In the genomic region with DNA sequence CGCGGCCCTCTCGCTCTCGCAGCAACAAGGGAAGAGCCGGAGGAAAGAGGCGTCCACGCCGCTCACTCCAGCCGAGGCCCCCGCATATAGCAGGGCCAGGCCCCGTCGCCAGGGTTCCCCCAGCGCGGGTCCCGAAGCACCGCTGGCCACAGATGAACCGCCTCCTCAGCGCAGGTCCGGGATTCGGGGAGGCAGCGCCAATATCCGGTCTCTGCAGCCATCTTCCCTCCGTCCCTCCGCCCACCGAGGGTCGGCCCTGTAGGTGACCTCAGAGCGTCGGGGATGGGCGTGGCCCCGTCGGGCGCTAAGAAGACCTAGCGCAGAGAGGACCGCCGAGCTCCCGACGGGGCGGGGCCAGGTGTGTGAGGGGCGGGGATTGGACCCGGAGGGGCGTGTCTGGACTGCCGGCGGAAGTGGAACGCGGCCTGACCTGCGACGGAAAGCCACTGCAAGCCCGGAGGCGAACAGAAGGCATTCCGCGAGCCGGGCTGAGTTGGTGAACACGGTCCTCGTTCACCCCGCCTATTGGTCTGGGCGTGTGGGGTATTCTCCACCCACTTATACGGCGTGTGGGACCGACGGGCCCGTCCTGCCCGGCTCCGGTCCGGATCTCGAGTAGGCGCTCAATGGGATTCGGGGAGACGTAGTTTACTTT, we compare ENCODE assay signal across 1 cellular context.
A peak's percentile ranks its signal among the peaks of the same experiment; 100 is the strongest.
TF ChIP-seq lines count a peak whose summit lies in the region.

No MANE protein-coding gene starts in this region.

TF ChIP-seq in HepG2, 621 proteins besides CTCF, POLR2A, EP300 and RAD21 (continued from another document and continues in another):
- TF ChIP-seq, protein P1, sequence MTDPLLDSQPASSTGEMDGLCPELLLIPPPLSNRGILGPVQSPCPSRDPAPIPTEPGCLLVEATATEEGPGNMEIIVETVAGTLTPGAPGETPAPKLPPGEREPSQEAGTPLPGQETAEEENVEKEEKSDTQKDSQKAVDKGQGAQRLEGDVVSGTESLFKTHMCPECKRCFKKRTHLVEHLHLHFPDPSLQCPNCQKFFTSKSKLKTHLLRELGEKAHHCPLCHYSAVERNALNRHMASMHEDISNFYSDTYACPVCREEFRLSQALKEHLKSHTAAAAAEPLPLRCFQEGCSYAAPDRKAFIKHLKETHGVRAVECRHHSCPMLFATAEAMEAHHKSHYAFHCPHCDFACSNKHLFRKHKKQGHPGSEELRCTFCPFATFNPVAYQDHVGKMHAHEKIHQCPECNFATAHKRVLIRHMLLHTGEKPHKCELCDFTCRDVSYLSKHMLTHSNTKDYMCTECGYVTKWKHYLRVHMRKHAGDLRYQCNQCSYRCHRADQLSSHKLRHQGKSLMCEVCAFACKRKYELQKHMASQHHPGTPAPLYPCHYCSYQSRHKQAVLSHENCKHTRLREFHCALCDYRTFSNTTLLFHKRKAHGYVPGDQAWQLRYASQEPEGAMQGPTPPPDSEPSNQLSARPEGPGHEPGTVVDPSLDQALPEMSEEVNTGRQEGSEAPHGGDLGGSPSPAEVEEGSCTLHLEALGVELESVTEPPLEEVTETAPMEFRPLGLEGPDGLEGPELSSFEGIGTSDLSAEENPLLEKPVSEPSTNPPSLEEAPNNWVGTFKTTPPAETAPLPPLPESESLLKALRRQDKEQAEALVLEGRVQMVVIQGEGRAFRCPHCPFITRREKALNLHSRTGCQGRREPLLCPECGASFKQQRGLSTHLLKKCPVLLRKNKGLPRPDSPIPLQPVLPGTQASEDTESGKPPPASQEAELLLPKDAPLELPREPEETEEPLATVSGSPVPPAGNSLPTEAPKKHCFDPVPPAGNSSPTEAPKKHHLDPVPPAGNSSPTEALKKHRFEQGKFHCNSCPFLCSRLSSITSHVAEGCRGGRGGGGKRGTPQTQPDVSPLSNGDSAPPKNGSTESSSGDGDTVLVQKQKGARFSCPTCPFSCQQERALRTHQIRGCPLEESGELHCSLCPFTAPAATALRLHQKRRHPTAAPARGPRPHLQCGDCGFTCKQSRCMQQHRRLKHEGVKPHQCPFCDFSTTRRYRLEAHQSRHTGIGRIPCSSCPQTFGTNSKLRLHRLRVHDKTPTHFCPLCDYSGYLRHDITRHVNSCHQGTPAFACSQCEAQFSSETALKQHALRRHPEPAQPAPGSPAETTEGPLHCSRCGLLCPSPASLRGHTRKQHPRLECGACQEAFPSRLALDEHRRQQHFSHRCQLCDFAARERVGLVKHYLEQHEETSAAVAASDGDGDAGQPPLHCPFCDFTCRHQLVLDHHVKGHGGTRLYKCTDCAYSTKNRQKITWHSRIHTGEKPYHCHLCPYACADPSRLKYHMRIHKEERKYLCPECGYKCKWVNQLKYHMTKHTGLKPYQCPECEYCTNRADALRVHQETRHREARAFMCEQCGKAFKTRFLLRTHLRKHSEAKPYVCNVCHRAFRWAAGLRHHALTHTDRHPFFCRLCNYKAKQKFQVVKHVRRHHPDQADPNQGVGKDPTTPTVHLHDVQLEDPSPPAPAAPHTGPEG (CRISPR knock-in tag; IDR thresholded peaks at IDR 0.05): no peak
- TF ChIP-seq ZNF550 (CRISPR knock-in tag; IDR thresholded peaks at IDR 0.05; ENCODE audit: borderline replicate concordance) (no peak), SRSF1 (optimal IDR thresholded peaks at IDR 0.05; ENCODE audit: low read depth, low read length) (peak; percentile 75), ZNF770 (CRISPR knock-in tag; IDR thresholded peaks at IDR 0.05) (no peak), GZF1 (CRISPR knock-in tag; IDR thresholded peaks at IDR 0.05) (no peak; the same call in none of the 2 replicates), SNAI1 (CRISPR knock-in tag; IDR thresholded peaks at IDR 0.05; ENCODE audit: borderline replicate concordance) (no peak), ZNF646 (CRISPR knock-in tag; IDR thresholded peaks at IDR 0.05) (no peak), GATA4 (IDR thresholded peaks at IDR 0.05; ENCODE audit: borderline replicate concordance, low read depth) (0 out of 2 replicates have a peak, but pooled peaks have one; percentile 65), TAF1 (CRISPR knock-in tag; IDR thresholded peaks at IDR 0.05) (peak; percentile 93), JUN (CRISPR knock-in tag; IDR thresholded peaks at IDR 0.05) (no peak), ZNF280D (CRISPR knock-in tag; IDR thresholded peaks at IDR 0.05) (no peak), THAP11 (CRISPR knock-in tag; IDR thresholded peaks at IDR 0.05) (peak; percentile 71), ZNF33A (CRISPR knock-in tag; IDR thresholded peaks at IDR 0.05; ENCODE audit: borderline replicate concordance) (0 out of 2 replicates have a peak, but pooled peaks have one; percentile 25), ETV5 (CRISPR knock-in tag; IDR thresholded peaks at IDR 0.05; ENCODE audit: borderline replicate concordance) (peak; percentile 83), ZNF280B (CRISPR knock-in tag; IDR thresholded peaks at IDR 0.05; ENCODE audit: borderline replicate concordance) (no peak), ZSCAN31 (CRISPR knock-in tag; IDR thresholded peaks at IDR 0.05; ENCODE audit: low read depth) (no peak; the same call in 1 of the 2 replicates), ZNF639 (CRISPR knock-in tag; conservative IDR thresholded peaks at IDR 0.05) (no peak), ZNF354B (CRISPR knock-in tag; IDR thresholded peaks at IDR 0.05) (no peak), ZZZ3 (CRISPR knock-in tag; IDR thresholded peaks at IDR 0.05; ENCODE audit: borderline replicate concordance) (0 out of 2 replicates have a peak, but pooled peaks have one; percentile 47)
- TF ChIP-seq, protein P2, sequence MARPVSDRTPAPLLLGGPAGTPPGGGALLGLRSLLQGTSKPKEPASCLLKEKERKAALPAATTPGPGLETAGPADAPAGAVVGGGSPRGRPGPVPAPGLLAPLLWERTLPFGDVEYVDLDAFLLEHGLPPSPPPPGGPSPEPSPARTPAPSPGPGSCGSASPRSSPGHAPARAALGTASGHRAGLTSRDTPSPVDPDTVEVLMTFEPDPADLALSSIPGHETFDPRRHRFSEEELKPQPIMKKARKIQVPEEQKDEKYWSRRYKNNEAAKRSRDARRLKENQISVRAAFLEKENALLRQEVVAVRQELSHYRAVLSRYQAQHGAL (CRISPR knock-in tag; IDR thresholded peaks at IDR 0.05; ENCODE audit: not compliant biosample characterization): peak; percentile 36
- TF ChIP-seq, protein P3, sequence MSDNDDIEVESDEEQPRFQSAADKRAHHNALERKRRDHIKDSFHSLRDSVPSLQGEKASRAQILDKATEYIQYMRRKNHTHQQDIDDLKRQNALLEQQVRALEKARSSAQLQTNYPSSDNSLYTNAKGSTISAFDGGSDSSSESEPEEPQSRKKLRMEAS (IDR thresholded peaks at IDR 0.05): peak; percentile 39; the same call in 1 of the 2 replicates
- TF ChIP-seq, protein P4, sequence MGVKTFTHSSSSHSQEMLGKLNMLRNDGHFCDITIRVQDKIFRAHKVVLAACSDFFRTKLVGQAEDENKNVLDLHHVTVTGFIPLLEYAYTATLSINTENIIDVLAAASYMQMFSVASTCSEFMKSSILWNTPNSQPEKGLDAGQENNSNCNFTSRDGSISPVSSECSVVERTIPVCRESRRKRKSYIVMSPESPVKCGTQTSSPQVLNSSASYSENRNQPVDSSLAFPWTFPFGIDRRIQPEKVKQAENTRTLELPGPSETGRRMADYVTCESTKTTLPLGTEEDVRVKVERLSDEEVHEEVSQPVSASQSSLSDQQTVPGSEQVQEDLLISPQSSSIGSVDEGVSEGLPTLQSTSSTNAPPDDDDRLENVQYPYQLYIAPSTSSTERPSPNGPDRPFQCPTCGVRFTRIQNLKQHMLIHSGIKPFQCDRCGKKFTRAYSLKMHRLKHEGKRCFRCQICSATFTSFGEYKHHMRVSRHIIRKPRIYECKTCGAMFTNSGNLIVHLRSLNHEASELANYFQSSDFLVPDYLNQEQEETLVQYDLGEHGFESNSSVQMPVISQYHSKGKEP (CRISPR knock-in tag; IDR thresholded peaks at IDR 0.05): 0 out of 2 replicates have a peak, but pooled peaks have one; percentile 10
